Comparison of ENCODE assay signal across 1 cellular context in genomic region chr3:67349551-67350174, GRCh38.
A peak's percentile ranks its signal among the peaks of the same experiment; 100 is the strongest.
TF ChIP-seq lines count a peak whose summit lies in the region.

No MANE protein-coding gene starts in this region.

TF ChIP-seq in GM12878, 131 proteins besides CTCF, POLR2A, EP300 and RAD21 (continued from another document):
- TF ChIP-seq RELB (IDR thresholded peaks at IDR 0.05; ENCODE audit: low read depth) (peak; percentile 40; the same call in 1 of the 2 replicates), IKZF1 (conservative IDR thresholded peaks at IDR 0.05) (no peak; the same call in 1 of the 2 replicates), MTA2 (IDR thresholded peaks at IDR 0.05; ENCODE audit: low read depth) (peak; percentile 62; the same call in 1 of the 2 replicates), IRF3 (IDR thresholded peaks at IDR 0.05) (no peak), GABPA (IDR thresholded peaks at IDR 0.05; ENCODE audit: low read depth) (no peak), JUNB (IDR thresholded peaks at IDR 0.05) (peak; percentile 59), IKZF2 (IDR thresholded peaks at IDR 0.05) (peak; percentile 52 to 69; a peak in 3 of 4 replicates), BHLHE40 (IDR thresholded peaks at IDR 0.05; ENCODE audit: borderline replicate concordance in 1 of 2, low read depth in 2 of 2, low read length in 1 of 2) (no peak; a peak in 1 of 4 replicates), JUND (IDR thresholded peaks at IDR 0.05; ENCODE audit: low read depth, low read length) (0 out of 2 replicates have a peak, but pooled peaks have one; percentile 27)
